In genomic region chr9:36974731-36975130, GRCh38 we compare ENCODE assay signal across 1 cellular context.
TF ChIP-seq lines count a peak whose summit lies in the region.

No MANE protein-coding gene starts in this region.

TF ChIP-seq in H1, 55 proteins besides CTCF, POLR2A, EP300 and RAD21:
- TF ChIP-seq ATF2 (IDR thresholded peaks at IDR 0.05; ENCODE audit: low read length), result no peak
- no peak for TF ChIP-seq BACH1 (IDR thresholded peaks at IDR 0.05; ENCODE audit: low read length)
- no peak for TF ChIP-seq TAF7 (optimal IDR thresholded peaks at IDR 0.05; ENCODE audit: borderline replicate concordance, low read depth, low read length)
- no peak for TF ChIP-seq E2F6 (IDR thresholded peaks at IDR 0.05)
- TF ChIP-seq MAFK (IDR thresholded peaks at IDR 0.05; ENCODE audit: low read depth, low read length), result no peak
- no peak for TF ChIP-seq POLR2AphosphoS5 (IDR thresholded peaks at IDR 0.05; ENCODE audit: low read depth, low read length)
- no peak for TF ChIP-seq SP1 (IDR thresholded peaks at IDR 0.05; ENCODE audit: low read depth, low read length)
